ENCODE assay signal across 28 cellular contexts in genomic region chr15:71128939-71129562, GRCh38. TPM values are rescaled to one million over a fixed set of nuclear protein-coding genes. Genes with fewer than 3 reads are reported as not detected.
DNase-seq lines count a peak whose midpoint lies in the region; ATAC-seq and TF ChIP-seq lines count a peak whose summit lies in the region.
"Had no signal": no experiment of that assay in that cellular context is flagged by ENCODE, and none has a peak within 500 bp of the region (broad histone marks: within the 10 kb centered on the region; RNA-seq: fewer than 3 reads in every experiment).

No MANE protein-coding gene starts in this region.

- H3K27me3 ChIP-seq in right atrium auricular region (no peaks in the 10 kb centered on the region), PC-9 (ENCODE audit: insufficient read depth, low read depth) (no peaks in the 10 kb centered on the region), foreskin keratinocyte (no peaks in the 10 kb centered on the region), neural progenitor cell (no peaks in the 10 kb centered on the region), MG63 (no peaks in the 10 kb centered on the region)
- H3K27me3 ChIP-seq: BLaER1, colonic mucosa, ovary, stomach, uterus had no signal

- H3K79me2 ChIP-seq in PC-9 (ENCODE audit: low read depth) (peaks cover 81% of the 10 kb centered on the region), neural progenitor cell (ENCODE audit: low read depth) (no peaks in the 10 kb centered on the region)

- H3K9ac ChIP-seq in neural progenitor cell, result no peak overlapping the region
- H3K9ac ChIP-seq: BLaER1 had no signal

- H3K27me3 Mint-ChIP-seq in T-cell, result peaks cover 14 to 29% of the 10 kb centered on the region in 2 donors
- H3K27me3 Mint-ChIP-seq in neural progenitor cell (ENCODE audit: insufficient read depth, low read depth), result peaks cover 6% of the 10 kb centered on the region

- DNase-seq in right atrium auricular region (ENCODE audit: low spot score), result no peak
- no peak for DNase-seq in Right ventricle myocardium superior
- DNase-seq in PC-9, result no peak
- peak in 1 of 2 donors; percentile 61 for DNase-seq in foreskin keratinocyte
- DNase-seq in T-cell, result no peak
- DNase-seq in neural progenitor cell (ENCODE audit: low spot score), result no peak
- DNase-seq in stimulated activated naive CD8-positive, alpha-beta T cell treated with anti-CD3 and anti-CD28 coated beads, Interleukin-15, Interleukin-2, amounts not matched to agents 100 U/mL and 50 U/mL, for 24 hours, result no peak
- DNase-seq in MG63, result no peak
- DNase-seq: activated CD4-positive, alpha-beta T cell treated with anti-CD3 and anti-CD28 coated beads for 4 hours; activated CD8-positive, alpha-beta T cell treated with anti-CD3 and anti-CD28 coated beads, Interleukin-2, amount 10 ng/mL, durations not matched to agents 7 days and 5 days; colonic mucosa; effector memory CD4-positive, alpha-beta T cell; EL; KBM-7; kidney glomerular epithelial cell; MM.1S; NCI-H2081; NCI-H2227 treated with DMSO at 0.1 percent for 48 hours; NCI-H526 treated with DMSO at 0.1 percent for 48 hours; ovary; stimulated activated CD4-positive, alpha-beta T cell treated with anti-CD3 and anti-CD28 coated beads, Interleukin-2, amount 100 ng/mL, for 24 hours; stomach; uterus; WERI-Rb-1 had no signal

- CTCF ChIA-PET in PC-9 (lab: Charles Lee), result interaction anchor here (0.6 to 0.7 kb wide), 2 partner anchors 9 to 478 kb away, joined by 3 to 5 read pairs; no protein-coding TSS in a partner anchor
- CTCF ChIA-PET in T-cell (lab: Charles Lee), result no interaction called here

- H4K20me1 ChIP-seq in PC-9 (ENCODE audit: insufficient read depth) (no peaks in the 10 kb centered on the region), neural progenitor cell (ENCODE audit: low read depth) (no peaks in the 10 kb centered on the region)
- H4K20me1 ChIP-seq: BLaER1 had no signal

- H3K4me1 ChIP-seq in right atrium auricular region, result peaks cover 0 to 29% of the 10 kb centered on the region in 2 donors
- H3K4me1 ChIP-seq in PC-9 (replicated peaks; ENCODE audit: insufficient read depth), result peaks cover 39% of the 10 kb centered on the region
- H3K4me1 ChIP-seq in foreskin keratinocyte, result peaks cover 64% of the 10 kb centered on the region
- peaks cover 5% of the 10 kb centered on the region for H3K4me1 ChIP-seq in neural progenitor cell
- H3K4me1 ChIP-seq: BLaER1, uterus had no signal

- H3K4me1 Mint-ChIP-seq in T-cell (no peaks in the 10 kb centered on the region), neural progenitor cell (peaks cover 13% of the 10 kb centered on the region)
- H3K4me1 Mint-ChIP-seq: activated naive CD4-positive, alpha-beta T cell treated with anti-CD3 and anti-CD28 coated beads, Interleukin-2, amount 50 U/mL, for 24 hours; activated T-helper 17 cell treated with anti-CD3 and anti-CD28 coated beads, Interleukin-2, amount 50 U/mL, for 72 hours had no signal

- no peak overlapping the region for H3K27ac Mint-ChIP-seq in T-cell
- H3K27ac Mint-ChIP-seq in neural progenitor cell, result no peak overlapping the region
- H3K27ac Mint-ChIP-seq: activated CD8-positive, alpha-beta T cell treated with anti-CD3 and anti-CD28 coated beads, Interleukin-2, amount 10 ng/mL, durations not matched to agents 7 days and 5 days; activated naive CD4-positive, alpha-beta T cell treated with anti-CD3 and anti-CD28 coated beads, Interleukin-2, amount 50 U/mL, for 24 hours; activated T-helper 17 cell treated with anti-CD3 and anti-CD28 coated beads, Interleukin-2, amount 50 U/mL, for 72 hours; nephron had no signal

- no TSS peak for BruUV-seq in PC-9 (replicated peaks; lab: Mats Ljungman, UMichigan)

- H3K36me3 ChIP-seq in right atrium auricular region (no peaks in the 10 kb centered on the region), PC-9 (ENCODE audit: low read depth) (no peaks in the 10 kb centered on the region), neural progenitor cell (no peaks in the 10 kb centered on the region), MG63 (peaks cover 14% of the 10 kb centered on the region)
- H3K36me3 ChIP-seq: BLaER1, colonic mucosa, ovary, stomach, uterus, WERI-Rb-1 had no signal

- TF ChIP-seq CTCF in right atrium auricular region (IDR thresholded peaks at IDR 0.05) (no peak), PC-9 (conservative IDR thresholded peaks at IDR 0.05) (no peak), foreskin keratinocyte (conservative IDR thresholded peaks at IDR 0.05) (no peak), neural progenitor cell (IDR thresholded peaks at IDR 0.05) (no peak)

- no peaks in the 10 kb centered on the region for H3K9me3 Mint-ChIP-seq in T-cell
- peaks cover 5% of the 10 kb centered on the region for H3K9me3 Mint-ChIP-seq in neural progenitor cell
- H3K9me3 Mint-ChIP-seq: activated naive CD4-positive, alpha-beta T cell treated with anti-CD3 and anti-CD28 coated beads, Interleukin-2, amount 50 U/mL, for 24 hours; activated T-helper 17 cell treated with anti-CD3 and anti-CD28 coated beads, Interleukin-2, amount 50 U/mL, for 72 hours had no signal

- H3K4me2 ChIP-seq in PC-9 (peak overlapping the region; percentile 4; the same call in 1 of the 2 replicates), neural progenitor cell (no peak overlapping the region)
- H3K4me2 ChIP-seq: BLaER1 had no signal

- intact Hi-C loops in Right ventricle myocardium superior (cut with DNase I), result no loop called here
- intact Hi-C loops in PC-9 (cut with micrococcal nuclease; ENCODE audit: unreplicated experiment), result no loop called here

- H3K4me3 Mint-ChIP-seq in T-cell (no peak overlapping the region), neural progenitor cell (no peak overlapping the region)
- H3K4me3 Mint-ChIP-seq: activated CD8-positive, alpha-beta T cell treated with anti-CD3 and anti-CD28 coated beads, Interleukin-2, amount 10 ng/mL, durations not matched to agents 7 days and 5 days; activated naive CD4-positive, alpha-beta T cell treated with anti-CD3 and anti-CD28 coated beads, Interleukin-2, amount 50 U/mL, for 24 hours; activated T-helper 17 cell treated with anti-CD3 and anti-CD28 coated beads, Interleukin-2, amount 50 U/mL, for 72 hours; nephron had no signal

- no peak for ATAC-seq in Right ventricle myocardium superior (ENCODE audit: poor library complexity)
- peak; percentile 36 for ATAC-seq in foreskin keratinocyte
- no peak for ATAC-seq in T-cell (replicated peaks in 1 of 4)
- no peak for ATAC-seq in stimulated activated naive CD8-positive, alpha-beta T cell treated with anti-CD3 and anti-CD28 coated beads, Interleukin-15, Interleukin-2, amounts not matched to agents 100 U/mL and 50 U/mL, for 24 hours
- ATAC-seq: activated CD8-positive, alpha-beta T cell treated with anti-CD3 and anti-CD28 coated beads, Interleukin-2, amount 10 ng/mL, durations not matched to agents 7 days and 5 days; activated T-helper 17 cell treated with anti-CD3 and anti-CD28 coated beads, Interleukin-2, amount 50 U/mL, for 72 hours had no signal

- H2AFZ ChIP-seq in PC-9, result no peak overlapping the region
- H2AFZ ChIP-seq in neural progenitor cell (replicated peaks), result no peak overlapping the region

- H3K36me3 Mint-ChIP-seq in T-cell (no peaks in the 10 kb centered on the region), neural progenitor cell (no peaks in the 10 kb centered on the region)
- H3K36me3 Mint-ChIP-seq: activated naive CD4-positive, alpha-beta T cell treated with anti-CD3 and anti-CD28 coated beads, Interleukin-2, amount 50 U/mL, for 24 hours had no signal

- no peak overlapping the region for H3K4me3 ChIP-seq in right atrium auricular region
- H3K4me3 ChIP-seq in PC-9, result no peak overlapping the region
- no peak overlapping the region for H3K4me3 ChIP-seq in neural progenitor cell
- H3K4me3 ChIP-seq in MG63, result no peak overlapping the region
- H3K4me3 ChIP-seq: BLaER1, colonic mucosa, ovary, stomach, uterus had no signal

- peak overlapping the region; percentile 59 to 75 for H3K27ac ChIP-seq in right atrium auricular region
- H3K27ac ChIP-seq in PC-9, result peak overlapping the region; percentile 8; the same call in 1 of the 2 replicates
- peak overlapping the region; percentile 84 for H3K27ac ChIP-seq in foreskin keratinocyte
- H3K27ac ChIP-seq in neural progenitor cell, result no peak overlapping the region
- H3K27ac ChIP-seq: BLaER1, colonic mucosa, ovary, stomach, uterus, WERI-Rb-1 had no signal

- H3F3A ChIP-seq in PC-9 (ENCODE audit: insufficient read depth, low read depth) (peaks cover 10% of the 10 kb centered on the region; the same call in 1 of the 2 replicates), neural progenitor cell (ENCODE audit: low read depth) (no peaks in the 10 kb centered on the region)

- H3K9me3 ChIP-seq in right atrium auricular region (no peaks in the 10 kb centered on the region), PC-9 (ENCODE audit: insufficient read depth, low read depth) (no peaks in the 10 kb centered on the region), neural progenitor cell (ENCODE audit: low read depth) (no peaks in the 10 kb centered on the region), MG63 (no peaks in the 10 kb centered on the region; the same call in 1 of the 2 replicates)
- H3K9me3 ChIP-seq: BLaER1, colonic mucosa, ovary, stomach, uterus had no signal

- POLR2A ChIA-PET in PC-9 (lab: Charles Lee; ENCODE audit: unreplicated experiment) (interaction anchor here (0.6 kb wide), 1 partner anchor 156 kb away, joined by 3 read pairs; no protein-coding TSS in a partner anchor), T-cell (lab: Charles Lee) (interaction anchor here in 1 of 2 donors (0.7 kb wide), 1 partner anchor 28 kb away, joined by 5 read pairs; no protein-coding TSS in a partner anchor)

- H3K9me2 ChIP-seq in PC-9 (ENCODE audit: insufficient read depth), result no peaks in the 10 kb centered on the region

RNA-seq across cellular contexts. Expression of gene THSD4, which starts 13.8 kb away (rescaled TPM):
- total RNA-seq in right atrium auricular region (10 to 100 TPM; 41.2 to 85.3 TPM), Right ventricle myocardium superior (75.6 TPM), PC-9 (2021) (29.3 and 33.1 TPM in 2 replicates), foreskin keratinocyte (44.0 and 56.5 TPM in 2 replicates), T-cell (under 1 TPM in 3 of 5 donors, not detected in 2; 0.03 to 0.23 (median 0.18) TPM), neural progenitor cell (ENCODE audit: low replicate concordance) (2.0 and 2.4 TPM in 2 replicates)
- 18.0 and 21.0 TPM in 2 replicates for polyA plus RNA-seq in foreskin keratinocyte
- 10.2 and 14.4 TPM in 2 replicates for total RNA-seq in MG63 (2014; rRNA removed; shearing (Covaris generic); ENCODE audit: low replicate concordance)
- total RNA-seq: activated CD8-positive, alpha-beta T cell treated with anti-CD3 and anti-CD28 coated beads, Interleukin-2, amount 10 ng/mL, durations not matched to agents 7 days and 5 days had no signal
